ENCODE assay signal across 9 cellular contexts in genomic region chr16:57645691-57646387, GRCh38. TPM values are rescaled to one million over a fixed set of nuclear protein-coding genes. Genes with fewer than 3 reads are reported as not detected.
DNase-seq lines count a peak whose midpoint lies in the region; ATAC-seq and TF ChIP-seq lines count a peak whose summit lies in the region.
"Had no signal": no experiment of that assay in that cellular context is flagged by ENCODE, and none has a peak within 500 bp of the region (broad histone marks: within the 10 kb centered on the region; RNA-seq: fewer than 3 reads in every experiment).

No MANE protein-coding gene starts in this region.

- no peak overlapping the region for H3K4me3 Mint-ChIP-seq in activated naive CD4-positive, alpha-beta T cell treated with anti-CD3 and anti-CD28 coated beads for 36 hours
- H3K4me3 Mint-ChIP-seq in activated naive CD4-positive, alpha-beta T cell treated with anti-CD3 and anti-CD28 coated beads, Interleukin-2, amount 10 ng/mL, durations not matched to agents 7 days and 5 days, result no peak overlapping the region
- H3K4me3 Mint-ChIP-seq in WTC11, result no peak overlapping the region

- H3K27ac ChIP-seq in dorsolateral prefrontal cortex (peak overlapping the region in 54 of 59 donors; percentile 4 to 85 (median 66)), right lobe of liver (peak overlapping the region in 1 of 3 donors; percentile 28), upper lobe of left lung (peak overlapping the region; percentile 78 to 86 (median 80))

- TF ChIP-seq EP300 in upper lobe of left lung (IDR thresholded peaks at IDR 0.05), result no peak

- no peaks in the 10 kb centered on the region for H3K4me1 ChIP-seq in right lobe of liver
- peaks cover 42 to 55% (median 51%) of the 10 kb centered on the region in 4 donors for H3K4me1 ChIP-seq in upper lobe of left lung

- no peaks in the 10 kb centered on the region for H3K36me3 Mint-ChIP-seq in activated naive CD4-positive, alpha-beta T cell treated with anti-CD3 and anti-CD28 coated beads for 36 hours (ENCODE audit: low read depth)
- H3K36me3 Mint-ChIP-seq in activated naive CD4-positive, alpha-beta T cell treated with anti-CD3 and anti-CD28 coated beads, Interleukin-2, amount 10 ng/mL, durations not matched to agents 7 days and 5 days, result no peaks in the 10 kb centered on the region
- H3K36me3 Mint-ChIP-seq in WTC11, result no peaks in the 10 kb centered on the region

- TF ChIP-seq CTCF in dorsolateral prefrontal cortex (IDR thresholded peaks at IDR 0.05 in 54 of 56, conservative IDR thresholded peaks at IDR 0.05 in 2 of 56; ENCODE audit: low read depth in 1 of 56, partially characterized antibody in 56 of 56) (no peak), right lobe of liver (IDR thresholded peaks at IDR 0.05) (no peak), upper lobe of left lung (IDR thresholded peaks at IDR 0.05) (no peak), WTC11 (IDR thresholded peaks at IDR 0.05) (no peak)

- TF ChIP-seq POLR2A in right lobe of liver (IDR thresholded peaks at IDR 0.05) (no peak), upper lobe of left lung (IDR thresholded peaks at IDR 0.05) (no peak)

- intact Hi-C loops in activated naive CD4-positive, alpha-beta T cell treated with anti-CD3 and anti-CD28 coated beads for 36 hours (cut with micrococcal nuclease), result no loop called here
- intact Hi-C loops in dorsolateral prefrontal cortex (cut with DNase I) (loop anchor here in 1 of 2 donors (5.0 kb wide), 1 partner anchor 44 kb away; no protein-coding TSS in a partner anchor), right lobe of liver (cut with DNase I) (loop anchor here (2.0 to 5.0 kb wide), 3 partner anchors 53 to 69 kb away; no protein-coding TSS in a partner anchor)

- peaks cover 10% of the 10 kb centered on the region for H3K4me1 Mint-ChIP-seq in activated naive CD4-positive, alpha-beta T cell treated with anti-CD3 and anti-CD28 coated beads for 36 hours (ENCODE audit: low read depth)
- H3K4me1 Mint-ChIP-seq in activated naive CD4-positive, alpha-beta T cell treated with anti-CD3 and anti-CD28 coated beads, Interleukin-2, amount 10 ng/mL, durations not matched to agents 7 days and 5 days, result peaks cover 34% of the 10 kb centered on the region
- H3K4me1 Mint-ChIP-seq in WTC11, result no peaks in the 10 kb centered on the region

- ATAC-seq in right lobe of liver (peak; percentile 24 to 56 (median 37)), upper lobe of left lung (ENCODE audit: low FRiP score in 2 of 2) (peak in 1 of 2 donors; percentile 5), GM19467 (IDR thresholded peaks at IDR 0.05; ENCODE audit: unreplicated experiment) (no peak), WTC11 (no peak)

- peak overlapping the region; percentile 54 for H3K27ac Mint-ChIP-seq in activated naive CD4-positive, alpha-beta T cell treated with anti-CD3 and anti-CD28 coated beads for 36 hours
- no peak overlapping the region for H3K27ac Mint-ChIP-seq in activated naive CD4-positive, alpha-beta T cell treated with anti-CD3 and anti-CD28 coated beads, Interleukin-2, amount 10 ng/mL, durations not matched to agents 7 days and 5 days
- no peak overlapping the region for H3K27ac Mint-ChIP-seq in WTC11

- peak overlapping the region in 3 of 59 donors; percentile 16 to 27 (median 19) for H3K4me3 ChIP-seq in dorsolateral prefrontal cortex
- no peak overlapping the region for H3K4me3 ChIP-seq in right lobe of liver
- H3K4me3 ChIP-seq in upper lobe of left lung, result no peak overlapping the region

- CTCF ChIA-PET in activated naive CD4-positive, alpha-beta T cell treated with anti-CD3 and anti-CD28 coated beads for 36 hours (lab: Charles Lee), result interaction anchor here (1.2 to 6.5 kb wide), 3 partner anchors 36 to 69 kb away, joined by 3 to 162 read pairs (median 106); no protein-coding TSS in a partner anchor
- CTCF ChIA-PET in activated naive CD4-positive, alpha-beta T cell treated with anti-CD3 and anti-CD28 coated beads, Interleukin-2, amount 10 ng/mL, durations not matched to agents 7 days and 5 days (lab: Charles Lee), result interaction anchor here (0.8 to 8.7 kb wide), 6 partner anchors 9 to 69 kb away, joined by 3 to 154 read pairs (median 88); no protein-coding TSS in a partner anchor
- CTCF ChIA-PET in WTC11 (lab: Charles Lee), result interaction anchor here (0.9 to 4.2 kb wide), 8 partner anchors 18 to 69 kb away, joined by 3 to 35 read pairs (median 8); partner anchors contain the start of gene ADGRG1

- POLR2A ChIA-PET in WTC11 (lab: Charles Lee), result no interaction called here

- DNase-seq in activated naive CD4-positive, alpha-beta T cell treated with anti-CD3 and anti-CD28 coated beads for 36 hours, result no peak
- DNase-seq in activated naive CD4-positive, alpha-beta T cell treated with anti-CD3 and anti-CD28 coated beads, Interleukin-2, amount 10 ng/mL, durations not matched to agents 7 days and 5 days, result no peak
- DNase-seq in dorsolateral prefrontal cortex, result no peak
- peak in 1 of 3 donors; percentile 47 for DNase-seq in right lobe of liver
- DNase-seq in upper lobe of left lung, result peak in 1 of 2 donors; percentile 61
- no peak for DNase-seq in C1 segment of cervical spinal cord (lab: John Stamatoyannopoulos, UW)
- no peak for DNase-seq in WTC11 (ENCODE audit: low spot score)
- DNase-seq: NCI-H187 treated with DMSO at 0.1 percent for 48 hours had no signal

- H3K36me3 ChIP-seq in right lobe of liver (no peaks in the 10 kb centered on the region), upper lobe of left lung (peaks cover 0 to 25% (median 4%) of the 10 kb centered on the region in 4 donors)

- H3K27me3 Mint-ChIP-seq in activated naive CD4-positive, alpha-beta T cell treated with anti-CD3 and anti-CD28 coated beads for 36 hours (ENCODE audit: low read depth), result no peaks in the 10 kb centered on the region
- H3K27me3 Mint-ChIP-seq in activated naive CD4-positive, alpha-beta T cell treated with anti-CD3 and anti-CD28 coated beads, Interleukin-2, amount 10 ng/mL, durations not matched to agents 7 days and 5 days, result peaks cover 24% of the 10 kb centered on the region
- H3K27me3 Mint-ChIP-seq in WTC11 (ENCODE audit: low read depth), result no peaks in the 10 kb centered on the region; the same call in 1 of the 2 replicates

- WGBS in right lobe of liver (ENCODE audit: insufficient coverage, low coverage, low lambda C conversion rate, missing lambda C conversion rate), result 61% methylated on average over 7 of the region's 24 CpGs
- WGBS in upper lobe of left lung, 2 donors, result 51 to 89% methylated on average over 12 to 20 of the region's 24 CpGs

- H3K9me3 ChIP-seq in right lobe of liver (no peaks in the 10 kb centered on the region), upper lobe of left lung (no peaks in the 10 kb centered on the region)

- H3K27me3 ChIP-seq in dorsolateral prefrontal cortex, result no peaks in the 10 kb centered on the region
- H3K27me3 ChIP-seq in right lobe of liver, result no peaks in the 10 kb centered on the region
- no peaks in the 10 kb centered on the region for H3K27me3 ChIP-seq in upper lobe of left lung

- H3K9me3 Mint-ChIP-seq in activated naive CD4-positive, alpha-beta T cell treated with anti-CD3 and anti-CD28 coated beads for 36 hours, result no peaks in the 10 kb centered on the region
- no peaks in the 10 kb centered on the region for H3K9me3 Mint-ChIP-seq in activated naive CD4-positive, alpha-beta T cell treated with anti-CD3 and anti-CD28 coated beads, Interleukin-2, amount 10 ng/mL, durations not matched to agents 7 days and 5 days
- H3K9me3 Mint-ChIP-seq in WTC11, result no peaks in the 10 kb centered on the region

TF ChIP-seq in WTC11, 78 proteins besides CTCF, POLR2A, EP300 and RAD21:
- no peak for TF ChIP-seq FOXK1 (CRISPR knock-in tag; IDR thresholded peaks at IDR 0.05)
- no peak for TF ChIP-seq ETV6 (CRISPR knock-in tag; IDR thresholded peaks at IDR 0.05)
- no peak for TF ChIP-seq RELA (CRISPR knock-in tag; IDR thresholded peaks at IDR 0.05; ENCODE audit: borderline replicate concordance)
- no peak for TF ChIP-seq NR2C2 (CRISPR knock-in tag; IDR thresholded peaks at IDR 0.05)
- no peak for TF ChIP-seq E2F1 (CRISPR knock-in tag; IDR thresholded peaks at IDR 0.05)

RNA-seq across cellular contexts. Expression of gene ADGRG1, which starts 17.4 kb away (rescaled TPM):
- 1 to 10 TPM in 1 of 2 experiments, under 1 TPM in 1; 0.93 to 1.0 TPM for total RNA-seq in activated naive CD4-positive, alpha-beta T cell treated with anti-CD3 and anti-CD28 coated beads for 36 hours
- total RNA-seq in dorsolateral prefrontal cortex (100 to 1,000 TPM in 117 of 120 experiments, 10 to 100 TPM in 3; 82.9 to 344 (median 153) TPM), right lobe of liver (1 to 10 TPM; 1.8 to 4.2 (median 3.4) TPM), upper lobe of left lung (10 to 100 TPM; 34.6 to 89.3 (median 40.4) TPM), WTC11 (2021) (1.7 to 2.6 TPM (median 2.0 TPM) in 3 replicates)

RNA-seq across cellular contexts. Expression of gene ADGRG3, which starts 22.3 kb away (rescaled TPM):
- total RNA-seq in activated naive CD4-positive, alpha-beta T cell treated with anti-CD3 and anti-CD28 coated beads for 36 hours, result under 1 TPM in 1 of 2 experiments, not detected in 1; 0.14 TPM
- total RNA-seq in dorsolateral prefrontal cortex, result 1 to 10 TPM in 31 of 120 experiments, under 1 TPM in 54, not detected in 35; 0.11 to 5.1 (median 0.77) TPM
- total RNA-seq in right lobe of liver, result 1 to 10 TPM in 1 of 6 experiments, under 1 TPM in 5; 0.37 to 1.6 (median 0.83) TPM
- 10 to 100 TPM in 2 of 6 donors, 1 to 10 TPM in 4; 3.1 to 17.2 (median 8.4) TPM for total RNA-seq in upper lobe of left lung
- 0.44 to 1.4 TPM (median 0.71 TPM) in 3 replicates for total RNA-seq in WTC11 (2021)

RNA-seq across cellular contexts. Expression of gene DRC7, which starts 48.8 kb away (rescaled TPM):
- under 1 TPM in 1 of 2 experiments, not detected in 1; 0.49 TPM for total RNA-seq in activated naive CD4-positive, alpha-beta T cell treated with anti-CD3 and anti-CD28 coated beads for 36 hours
- total RNA-seq in dorsolateral prefrontal cortex, result 1 to 10 TPM in 77 of 120 experiments, under 1 TPM in 35, not detected in 8; 0.32 to 5.3 (median 1.4) TPM
- total RNA-seq in right lobe of liver, result under 1 TPM; 0.06 to 0.37 (median 0.19) TPM
- 10 to 100 TPM in 2 of 6 donors, 1 to 10 TPM in 4; 1.2 to 15.9 (median 7.8) TPM for total RNA-seq in upper lobe of left lung
- total RNA-seq in WTC11 (2021), result 0.16 to 0.37 TPM in 2 of 3 replicates, not detected in the other

Comparison
In these comparisons a context has a peak if more than half of its experiments do, and no peak if none do; other contexts are left out.
1. ATAC-seq: peak in right lobe of liver (4 of 4); none in GM19467 (single experiment) and WTC11 (single experiment).